In genomic region chr2:216677439-216678097, GRCh38 we compare ENCODE assay signal across 1 cellular context.
TF ChIP-seq lines count a peak whose summit lies in the region.

No MANE protein-coding gene starts in this region.

TF ChIP-seq in WTC11, 78 proteins besides CTCF, POLR2A, EP300 and RAD21 (continued from another document):
- TF ChIP-seq ZNF281 (CRISPR knock-in tag; IDR thresholded peaks at IDR 0.05) = no peak
- TF ChIP-seq USF2 (CRISPR knock-in tag; IDR thresholded peaks at IDR 0.05) = 0 out of 2 replicates have a peak, but pooled peaks have one; percentile 18
- no peak for TF ChIP-seq SOX15 (CRISPR knock-in tag; IDR thresholded peaks at IDR 0.05)
